In the genomic region with DNA sequence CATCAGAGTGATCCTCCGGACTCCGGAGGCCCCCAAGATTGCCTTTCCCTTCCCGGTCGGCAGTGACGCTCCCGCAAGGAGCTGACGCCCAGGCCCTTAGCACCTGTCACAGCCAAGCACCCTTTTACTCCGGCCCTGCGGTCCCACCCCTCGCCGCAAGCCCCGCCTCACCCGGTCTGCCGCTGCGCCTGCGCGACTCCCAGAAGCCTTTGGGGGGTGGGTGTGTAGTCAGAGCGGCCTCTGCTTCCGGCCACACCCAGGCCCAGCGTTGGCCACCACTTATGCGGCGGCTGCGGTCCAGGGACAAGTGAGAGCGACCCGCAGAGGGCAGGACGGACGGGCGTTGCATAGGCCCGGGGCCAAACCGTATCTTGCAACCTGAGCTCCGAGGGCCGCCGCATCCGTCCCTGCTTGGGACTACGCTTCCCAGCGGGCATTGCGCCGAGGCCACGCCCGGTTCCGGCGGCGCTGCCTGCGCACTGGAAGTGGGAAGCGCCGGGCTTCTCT, we compare ENCODE assay signal across 8 cellular contexts. TPM values are rescaled to one million over a fixed set of nuclear protein-coding genes. Genes with fewer than 3 reads are reported as not detected.
DNase-seq lines count a peak whose midpoint lies in the region; ATAC-seq and TF ChIP-seq lines count a peak whose summit lies in the region.

No MANE protein-coding gene starts in this region.

- H3K4me1 Mint-ChIP-seq in activated CD8-positive, alpha-beta T cell treated with anti-CD3 and anti-CD28 coated beads, Interleukin-2, amount 10 ng/mL, durations not matched to agents 7 days and 5 days (ENCODE audit: low read depth) = peaks cover 19% of the 10 kb centered on the region

- peaks cover 49% of the 10 kb centered on the region for H3K9me3 Mint-ChIP-seq in activated CD8-positive, alpha-beta T cell treated with anti-CD3 and anti-CD28 coated beads, Interleukin-2, amount 10 ng/mL, durations not matched to agents 7 days and 5 days (ENCODE audit: insufficient read depth)

- DNase-seq in NCI-H460 (ENCODE audit: extremely low read depth, low read depth) (peak; percentile 78), lower leg skin (ENCODE audit: low spot score in 2 of 2) (peak; percentile 84 to 97)
- peak; percentile 95 for DNase-seq in activated CD8-positive, alpha-beta T cell treated with anti-CD3 and anti-CD28 coated beads, Interleukin-2, amount 10 ng/mL, durations not matched to agents 7 days and 5 days
- DNase-seq in stimulated activated CD4-positive, alpha-beta T cell treated with anti-CD3 and anti-CD28 coated beads, Interleukin-2, amount 100 ng/mL, for 4 hours (ENCODE audit: low read depth) = peak; percentile 87

- intact Hi-C loops in lower leg skin (cut with DNase I; ENCODE audit: low total_unique reads) = no loop called here

- H3K36me3 ChIP-seq in ES-I3 (ENCODE audit: insufficient read depth, low read length) (no peaks in the 10 kb centered on the region), duodenal mucosa (ENCODE audit: control insufficient read depth in 1 of 2, insufficient read depth in 2 of 2, low read length in 2 of 2) (peaks cover 0 to 2% of the 10 kb centered on the region in 2 donors)

- peak overlapping the region; percentile 92 for H3K27ac ChIP-seq in duodenal mucosa (ENCODE audit: low read depth, low read length)

- CTCF ChIA-PET in activated CD8-positive, alpha-beta T cell treated with anti-CD3 and anti-CD28 coated beads, Interleukin-2, amount 10 ng/mL, durations not matched to agents 7 days and 5 days (lab: Charles Lee) = no interaction called here

- TF ChIP-seq CTCF in lower leg skin (IDR thresholded peaks at IDR 0.05) = no peak

- H3K4me1 ChIP-seq in ES-I3 (ENCODE audit: insufficient read depth, low read length) = no peaks in the 10 kb centered on the region
- H3K4me1 ChIP-seq in duodenal mucosa (ENCODE audit: control insufficient read depth in 1 of 2, insufficient read depth in 2 of 2, low read length in 2 of 2) = peaks cover 6 to 10% of the 10 kb centered on the region in 2 donors

- 0 to 1% methylated on average over 12 to 24 of the region's 46 CpGs for WGBS in lower leg skin, 2 donors

- H3K27ac Mint-ChIP-seq in activated CD8-positive, alpha-beta T cell treated with anti-CD3 and anti-CD28 coated beads, Interleukin-2, amount 10 ng/mL, durations not matched to agents 7 days and 5 days = peak overlapping the region; percentile 99

- no peaks in the 10 kb centered on the region for H3K27me3 ChIP-seq in duodenal mucosa (ENCODE audit: control insufficient read depth in 1 of 2, insufficient read depth in 2 of 2, low read length in 2 of 2)

- H3K36me3 Mint-ChIP-seq in activated CD8-positive, alpha-beta T cell treated with anti-CD3 and anti-CD28 coated beads, Interleukin-2, amount 10 ng/mL, durations not matched to agents 7 days and 5 days (ENCODE audit: low read depth) = peaks cover 53% of the 10 kb centered on the region

- no peak for TF ChIP-seq POLR2A in lower leg skin (IDR thresholded peaks at IDR 0.05)

- H3K4me3 ChIP-seq in duodenal mucosa (ENCODE audit: low read depth in 1 of 2, low read length in 2 of 2) (peak overlapping the region; percentile 74 to 79), lower leg skin (ENCODE audit: low read depth, poor library complexity, severe bottlenecking) (peak overlapping the region; percentile 42)

- POLR2A ChIA-PET in activated CD8-positive, alpha-beta T cell treated with anti-CD3 and anti-CD28 coated beads, Interleukin-2, amount 10 ng/mL, durations not matched to agents 7 days and 5 days (lab: Charles Lee) = interaction anchor here (0.5 to 1.3 kb wide), 2 partner anchors 57 to 851 kb away, joined by 4 read pairs; partner anchors contain the start of genes ZNF548 and ZNF71

- H3K9ac ChIP-seq in ES-I3 (ENCODE audit: low read depth, low read length) = peak overlapping the region; percentile 84
- H3K9ac ChIP-seq in duodenal mucosa (ENCODE audit: low read depth in 1 of 2, low read length in 2 of 2) = peak overlapping the region; percentile 2 to 12

- H3K27me3 Mint-ChIP-seq in activated CD8-positive, alpha-beta T cell treated with anti-CD3 and anti-CD28 coated beads, Interleukin-2, amount 10 ng/mL, durations not matched to agents 7 days and 5 days (ENCODE audit: low read depth) = no peaks in the 10 kb centered on the region

- ATAC-seq in HG02973 (IDR thresholded peaks at IDR 0.05; ENCODE audit: unreplicated experiment) (peak; percentile 84), GM18520 (IDR thresholded peaks at IDR 0.05; ENCODE audit: unreplicated experiment) (no peak)
- peak; percentile 93 for ATAC-seq in activated CD8-positive, alpha-beta T cell treated with anti-CD3 and anti-CD28 coated beads, Interleukin-2, amount 10 ng/mL, durations not matched to agents 7 days and 5 days

- peak overlapping the region; percentile 85 for H3K4me3 Mint-ChIP-seq in activated CD8-positive, alpha-beta T cell treated with anti-CD3 and anti-CD28 coated beads, Interleukin-2, amount 10 ng/mL, durations not matched to agents 7 days and 5 days

- peaks cover 3% of the 10 kb centered on the region; the same call in 1 of the 2 replicates for H3K9me3 ChIP-seq in ES-I3 (ENCODE audit: control insufficient read depth, insufficient read depth, low read length)
- H3K9me3 ChIP-seq in duodenal mucosa (ENCODE audit: control insufficient read depth in 1 of 2, low read length in 2 of 2) = peaks cover 34 to 56% of the 10 kb centered on the region in 2 donors

RNA-seq across cellular contexts. Expression of gene ZFP28, which starts 0.4 kb away (rescaled TPM):
- 4.2 and 6.0 TPM in 2 replicates for total RNA-seq in NCI-H460 (2014; rRNA removed; shearing (Covaris generic))
- 4.0 and 4.6 TPM in 2 replicates for polyA plus RNA-seq in NCI-H460 (2014; cell fraction: nucleus; rRNA removed)
- 1 to 10 TPM; 6.4 to 6.6 TPM for total RNA-seq in activated CD8-positive, alpha-beta T cell treated with anti-CD3 and anti-CD28 coated beads, Interleukin-2, amount 10 ng/mL, durations not matched to agents 7 days and 5 days
- 1 to 10 TPM; 5.3 to 7.4 (median 6.8) TPM for total RNA-seq in lower leg skin

RNA-seq across cellular contexts. Expression of gene ZNF470, which starts 29.0 kb away (rescaled TPM):
- total RNA-seq in NCI-H460 (2014; rRNA removed; shearing (Covaris generic)) = 1.8 and 2.0 TPM in 2 replicates
- polyA plus RNA-seq in NCI-H460 (2014; cell fraction: nucleus; rRNA removed) = 2.0 and 5.3 TPM in 2 replicates
- 1 to 10 TPM; 4.8 to 6.4 TPM for total RNA-seq in activated CD8-positive, alpha-beta T cell treated with anti-CD3 and anti-CD28 coated beads, Interleukin-2, amount 10 ng/mL, durations not matched to agents 7 days and 5 days
- 1 to 10 TPM; 1.3 to 2.6 (median 1.9) TPM for total RNA-seq in lower leg skin

RNA-seq across cellular contexts. Expression of gene ZNF471, which starts 30.7 kb away (rescaled TPM):
- total RNA-seq in NCI-H460 (2014; rRNA removed; shearing (Covaris generic)) = 0.98 and 1.8 TPM in 2 replicates
- polyA plus RNA-seq in NCI-H460 (2014; cell fraction: nucleus; rRNA removed) = 0.31 and 4.1 TPM in 2 replicates
- total RNA-seq in activated CD8-positive, alpha-beta T cell treated with anti-CD3 and anti-CD28 coated beads, Interleukin-2, amount 10 ng/mL, durations not matched to agents 7 days and 5 days = 1 to 10 TPM in 1 of 2 experiments, under 1 TPM in 1; 0.95 to 1.8 TPM
- 1 to 10 TPM; 1.5 to 3.2 (median 2.7) TPM for total RNA-seq in lower leg skin

RNA-seq across cellular contexts. Expression of gene ZNF71, which starts 56.8 kb away (rescaled TPM):
- 4.5 and 5.0 TPM in 2 replicates for total RNA-seq in NCI-H460 (2014; rRNA removed; shearing (Covaris generic))
- 5.5 and 7.5 TPM in 2 replicates for polyA plus RNA-seq in NCI-H460 (2014; cell fraction: nucleus; rRNA removed)
- total RNA-seq in activated CD8-positive, alpha-beta T cell treated with anti-CD3 and anti-CD28 coated beads, Interleukin-2, amount 10 ng/mL, durations not matched to agents 7 days and 5 days = 1 to 10 TPM; 6.5 to 7.1 TPM
- 1 to 10 TPM; 6.7 to 9.2 (median 7.2) TPM for total RNA-seq in lower leg skin
